ENCODE assay signal across 1 cellular context in the genomic region with DNA sequence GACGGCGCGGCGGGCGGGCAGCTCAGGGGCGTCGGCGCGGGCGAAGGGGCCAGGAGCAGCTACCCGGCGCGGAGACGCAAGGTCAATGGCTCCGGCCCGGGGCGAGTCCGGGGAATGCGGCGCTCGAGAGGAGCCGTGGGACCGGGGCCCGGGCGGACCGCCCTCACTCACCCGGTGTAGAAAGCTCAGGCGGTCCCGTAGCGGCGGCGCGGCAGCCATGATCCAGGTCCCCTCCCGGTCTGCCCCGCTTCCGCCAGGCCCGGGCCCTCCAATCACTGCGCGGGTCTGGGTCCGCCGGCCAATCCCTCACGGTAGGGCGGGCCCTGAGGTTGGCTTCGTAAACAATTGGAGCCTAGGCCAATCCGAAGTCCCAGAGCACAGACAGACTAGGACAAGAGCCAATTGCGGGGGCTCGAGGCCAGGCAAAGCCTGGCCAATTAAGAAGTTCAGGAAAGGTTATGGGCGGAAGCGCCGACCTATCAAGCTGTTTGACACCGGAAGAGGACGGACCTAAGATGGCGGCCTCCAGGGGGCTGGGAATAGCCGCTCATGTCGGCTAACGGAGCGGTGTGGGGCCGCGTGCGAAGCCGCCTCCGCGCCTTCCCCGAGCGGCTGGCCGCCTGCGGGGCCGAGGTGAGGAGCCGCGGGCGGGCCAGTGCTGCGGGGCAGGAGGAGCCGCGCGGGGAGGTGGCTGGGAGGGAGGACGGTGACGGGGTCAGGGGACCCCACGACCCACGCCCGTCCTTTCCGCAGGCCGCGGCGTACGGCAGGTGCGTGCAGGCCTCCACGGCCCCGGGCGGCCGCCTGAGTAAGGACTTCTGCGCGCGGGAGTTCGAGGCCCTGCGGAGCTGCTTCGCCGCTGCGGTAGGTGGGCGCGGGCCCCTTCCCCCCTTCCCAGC.
TF ChIP-seq lines count a peak whose summit lies in the region.

A gene with protein sequence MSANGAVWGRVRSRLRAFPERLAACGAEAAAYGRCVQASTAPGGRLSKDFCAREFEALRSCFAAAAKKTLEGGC (plus strand): TSS at position 504 of the 899 bp plus-strand sequence. CDS start 46 bp downstream, at position 550.
A gene with protein sequence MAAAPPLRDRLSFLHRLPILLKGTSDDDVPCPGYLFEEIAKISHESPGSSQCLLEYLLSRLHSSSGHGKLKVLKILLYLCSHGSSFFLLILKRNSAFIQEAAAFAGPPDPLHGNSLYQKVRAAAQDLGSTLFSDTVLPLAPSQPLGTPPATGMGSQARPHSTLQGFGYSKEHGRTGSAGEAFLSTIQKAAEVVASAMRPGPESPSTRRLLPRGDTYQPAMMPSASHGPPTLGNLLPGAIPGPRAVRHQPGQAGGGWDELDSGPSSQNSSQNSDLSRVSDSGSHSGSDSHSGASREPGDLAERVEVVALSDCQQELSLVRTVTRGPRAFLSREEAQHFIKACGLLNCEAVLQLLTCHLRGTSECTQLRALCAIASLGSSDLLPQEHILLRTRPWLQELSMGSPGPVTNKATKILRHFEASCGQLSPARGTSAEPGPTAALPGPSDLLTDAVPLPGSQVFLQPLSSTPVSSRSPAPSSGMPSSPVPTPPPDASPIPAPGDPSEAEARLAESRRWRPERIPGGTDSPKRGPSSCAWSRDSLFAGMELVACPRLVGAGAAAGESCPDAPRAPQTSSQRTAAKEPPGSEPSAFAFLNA (minus strand): TSS at position 241 of the 899 bp plus-strand sequence. CDS start 22 bp downstream, at position 219.

TF ChIP-seq in WTC11, 78 proteins besides CTCF, POLR2A, EP300 and RAD21 (continued from another document and continues in another):
- TF ChIP-seq, protein P1, sequence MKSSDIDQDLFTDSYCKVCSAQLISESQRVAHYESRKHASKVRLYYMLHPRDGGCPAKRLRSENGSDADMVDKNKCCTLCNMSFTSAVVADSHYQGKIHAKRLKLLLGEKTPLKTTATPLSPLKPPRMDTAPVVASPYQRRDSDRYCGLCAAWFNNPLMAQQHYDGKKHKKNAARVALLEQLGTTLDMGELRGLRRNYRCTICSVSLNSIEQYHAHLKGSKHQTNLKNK (CRISPR knock-in tag; IDR thresholded peaks at IDR 0.05), result no peak
- TF ChIP-seq RELA (CRISPR knock-in tag; IDR thresholded peaks at IDR 0.05; ENCODE audit: borderline replicate concordance) (no peak), ZBTB21 (CRISPR knock-in tag; IDR thresholded peaks at IDR 0.05; ENCODE audit: borderline replicate concordance) (no peak), CREM (CRISPR knock-in tag; IDR thresholded peaks at IDR 0.05) (no peak), GRHL2 (CRISPR knock-in tag; IDR thresholded peaks at IDR 0.05; ENCODE audit: insufficient replicate concordance, severe bottlenecking) (no peak), ZNF317 (CRISPR knock-in tag; IDR thresholded peaks at IDR 0.05; ENCODE audit: borderline replicate concordance, low read depth) (no peak), ZNF423 (CRISPR knock-in tag; IDR thresholded peaks at IDR 0.05) (no peak), ESRRA (CRISPR knock-in tag; IDR thresholded peaks at IDR 0.05; ENCODE audit: borderline replicate concordance) (no peak), EMX1 (CRISPR knock-in tag; IDR thresholded peaks at IDR 0.05) (no peak), NR3C1 (CRISPR knock-in tag; conservative IDR thresholded peaks at IDR 0.05; ENCODE audit: low read depth) (no peak), HMGA2 (CRISPR knock-in tag; IDR thresholded peaks at IDR 0.05) (no peak), PRRX2 (CRISPR knock-in tag; IDR thresholded peaks at IDR 0.05) (no peak), SMAD3 (CRISPR knock-in tag; IDR thresholded peaks at IDR 0.05; ENCODE audit: borderline replicate concordance) (no peak), FOXP1 (CRISPR knock-in tag; IDR thresholded peaks at IDR 0.05; ENCODE audit: borderline replicate concordance) (peak; percentile 40; the same call in 1 of the 2 replicates)
- TF ChIP-seq, protein P2, sequence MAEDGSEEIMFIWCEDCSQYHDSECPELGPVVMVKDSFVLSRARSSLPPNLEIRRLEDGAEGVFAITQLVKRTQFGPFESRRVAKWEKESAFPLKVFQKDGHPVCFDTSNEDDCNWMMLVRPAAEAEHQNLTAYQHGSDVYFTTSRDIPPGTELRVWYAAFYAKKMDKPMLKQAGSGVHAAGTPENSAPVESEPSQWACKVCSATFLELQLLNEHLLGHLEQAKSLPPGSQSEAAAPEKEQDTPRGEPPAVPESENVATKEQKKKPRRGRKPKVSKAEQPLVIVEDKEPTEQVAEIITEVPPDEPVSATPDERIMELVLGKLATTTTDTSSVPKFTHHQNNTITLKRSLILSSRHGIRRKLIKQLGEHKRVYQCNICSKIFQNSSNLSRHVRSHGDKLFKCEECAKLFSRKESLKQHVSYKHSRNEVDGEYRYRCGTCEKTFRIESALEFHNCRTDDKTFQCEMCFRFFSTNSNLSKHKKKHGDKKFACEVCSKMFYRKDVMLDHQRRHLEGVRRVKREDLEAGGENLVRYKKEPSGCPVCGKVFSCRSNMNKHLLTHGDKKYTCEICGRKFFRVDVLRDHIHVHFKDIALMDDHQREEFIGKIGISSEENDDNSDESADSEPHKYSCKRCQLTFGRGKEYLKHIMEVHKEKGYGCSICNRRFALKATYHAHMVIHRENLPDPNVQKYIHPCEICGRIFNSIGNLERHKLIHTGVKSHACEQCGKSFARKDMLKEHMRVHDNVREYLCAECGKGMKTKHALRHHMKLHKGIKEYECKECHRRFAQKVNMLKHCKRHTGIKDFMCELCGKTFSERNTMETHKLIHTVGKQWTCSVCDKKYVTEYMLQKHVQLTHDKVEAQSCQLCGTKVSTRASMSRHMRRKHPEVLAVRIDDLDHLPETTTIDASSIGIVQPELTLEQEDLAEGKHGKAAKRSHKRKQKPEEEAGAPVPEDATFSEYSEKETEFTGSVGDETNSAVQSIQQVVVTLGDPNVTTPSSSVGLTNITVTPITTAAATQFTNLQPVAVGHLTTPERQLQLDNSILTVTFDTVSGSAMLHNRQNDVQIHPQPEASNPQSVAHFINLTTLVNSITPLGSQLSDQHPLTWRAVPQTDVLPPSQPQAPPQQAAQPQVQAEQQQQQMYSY (CRISPR knock-in tag; IDR thresholded peaks at IDR 0.05), result no peak
- TF ChIP-seq, protein P3, sequence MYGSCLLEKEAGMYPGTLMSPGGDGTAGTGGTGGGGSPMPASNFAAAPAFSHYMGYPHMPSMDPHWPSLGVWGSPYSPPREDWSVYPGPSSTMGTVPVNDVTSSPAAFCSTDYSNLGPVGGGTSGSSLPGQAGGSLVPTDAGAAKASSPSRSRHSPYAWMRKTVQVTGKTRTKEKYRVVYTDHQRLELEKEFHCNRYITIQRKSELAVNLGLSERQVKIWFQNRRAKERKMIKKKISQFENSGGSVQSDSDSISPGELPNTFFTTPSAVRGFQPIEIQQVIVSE (CRISPR knock-in tag; IDR thresholded peaks at IDR 0.05; ENCODE audit: borderline replicate concordance), result no peak
- TF ChIP-seq, protein P4, sequence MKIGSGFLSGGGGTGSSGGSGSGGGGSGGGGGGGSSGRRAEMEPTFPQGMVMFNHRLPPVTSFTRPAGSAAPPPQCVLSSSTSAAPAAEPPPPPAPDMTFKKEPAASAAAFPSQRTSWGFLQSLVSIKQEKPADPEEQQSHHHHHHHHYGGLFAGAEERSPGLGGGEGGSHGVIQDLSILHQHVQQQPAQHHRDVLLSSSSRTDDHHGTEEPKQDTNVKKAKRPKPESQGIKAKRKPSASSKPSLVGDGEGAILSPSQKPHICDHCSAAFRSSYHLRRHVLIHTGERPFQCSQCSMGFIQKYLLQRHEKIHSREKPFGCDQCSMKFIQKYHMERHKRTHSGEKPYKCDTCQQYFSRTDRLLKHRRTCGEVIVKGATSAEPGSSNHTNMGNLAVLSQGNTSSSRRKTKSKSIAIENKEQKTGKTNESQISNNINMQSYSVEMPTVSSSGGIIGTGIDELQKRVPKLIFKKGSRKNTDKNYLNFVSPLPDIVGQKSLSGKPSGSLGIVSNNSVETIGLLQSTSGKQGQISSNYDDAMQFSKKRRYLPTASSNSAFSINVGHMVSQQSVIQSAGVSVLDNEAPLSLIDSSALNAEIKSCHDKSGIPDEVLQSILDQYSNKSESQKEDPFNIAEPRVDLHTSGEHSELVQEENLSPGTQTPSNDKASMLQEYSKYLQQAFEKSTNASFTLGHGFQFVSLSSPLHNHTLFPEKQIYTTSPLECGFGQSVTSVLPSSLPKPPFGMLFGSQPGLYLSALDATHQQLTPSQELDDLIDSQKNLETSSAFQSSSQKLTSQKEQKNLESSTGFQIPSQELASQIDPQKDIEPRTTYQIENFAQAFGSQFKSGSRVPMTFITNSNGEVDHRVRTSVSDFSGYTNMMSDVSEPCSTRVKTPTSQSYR (CRISPR knock-in tag; IDR thresholded peaks at IDR 0.05), result no peak
- TF ChIP-seq, protein P5, sequence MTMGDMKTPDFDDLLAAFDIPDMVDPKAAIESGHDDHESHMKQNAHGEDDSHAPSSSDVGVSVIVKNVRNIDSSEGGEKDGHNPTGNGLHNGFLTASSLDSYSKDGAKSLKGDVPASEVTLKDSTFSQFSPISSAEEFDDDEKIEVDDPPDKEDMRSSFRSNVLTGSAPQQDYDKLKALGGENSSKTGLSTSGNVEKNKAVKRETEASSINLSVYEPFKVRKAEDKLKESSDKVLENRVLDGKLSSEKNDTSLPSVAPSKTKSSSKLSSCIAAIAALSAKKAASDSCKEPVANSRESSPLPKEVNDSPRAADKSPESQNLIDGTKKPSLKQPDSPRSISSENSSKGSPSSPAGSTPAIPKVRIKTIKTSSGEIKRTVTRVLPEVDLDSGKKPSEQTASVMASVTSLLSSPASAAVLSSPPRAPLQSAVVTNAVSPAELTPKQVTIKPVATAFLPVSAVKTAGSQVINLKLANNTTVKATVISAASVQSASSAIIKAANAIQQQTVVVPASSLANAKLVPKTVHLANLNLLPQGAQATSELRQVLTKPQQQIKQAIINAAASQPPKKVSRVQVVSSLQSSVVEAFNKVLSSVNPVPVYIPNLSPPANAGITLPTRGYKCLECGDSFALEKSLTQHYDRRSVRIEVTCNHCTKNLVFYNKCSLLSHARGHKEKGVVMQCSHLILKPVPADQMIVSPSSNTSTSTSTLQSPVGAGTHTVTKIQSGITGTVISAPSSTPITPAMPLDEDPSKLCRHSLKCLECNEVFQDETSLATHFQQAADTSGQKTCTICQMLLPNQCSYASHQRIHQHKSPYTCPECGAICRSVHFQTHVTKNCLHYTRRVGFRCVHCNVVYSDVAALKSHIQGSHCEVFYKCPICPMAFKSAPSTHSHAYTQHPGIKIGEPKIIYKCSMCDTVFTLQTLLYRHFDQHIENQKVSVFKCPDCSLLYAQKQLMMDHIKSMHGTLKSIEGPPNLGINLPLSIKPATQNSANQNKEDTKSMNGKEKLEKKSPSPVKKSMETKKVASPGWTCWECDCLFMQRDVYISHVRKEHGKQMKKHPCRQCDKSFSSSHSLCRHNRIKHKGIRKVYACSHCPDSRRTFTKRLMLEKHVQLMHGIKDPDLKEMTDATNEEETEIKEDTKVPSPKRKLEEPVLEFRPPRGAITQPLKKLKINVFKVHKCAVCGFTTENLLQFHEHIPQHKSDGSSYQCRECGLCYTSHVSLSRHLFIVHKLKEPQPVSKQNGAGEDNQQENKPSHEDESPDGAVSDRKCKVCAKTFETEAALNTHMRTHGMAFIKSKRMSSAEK (CRISPR knock-in tag; IDR thresholded peaks at IDR 0.05; ENCODE audit: borderline replicate concordance), result no peak
- TF ChIP-seq, protein P6, sequence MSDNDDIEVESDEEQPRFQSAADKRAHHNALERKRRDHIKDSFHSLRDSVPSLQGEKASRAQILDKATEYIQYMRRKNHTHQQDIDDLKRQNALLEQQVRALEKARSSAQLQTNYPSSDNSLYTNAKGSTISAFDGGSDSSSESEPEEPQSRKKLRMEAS (CRISPR knock-in tag; IDR thresholded peaks at IDR 0.05), result peak; percentile 45
- TF ChIP-seq, protein P7, sequence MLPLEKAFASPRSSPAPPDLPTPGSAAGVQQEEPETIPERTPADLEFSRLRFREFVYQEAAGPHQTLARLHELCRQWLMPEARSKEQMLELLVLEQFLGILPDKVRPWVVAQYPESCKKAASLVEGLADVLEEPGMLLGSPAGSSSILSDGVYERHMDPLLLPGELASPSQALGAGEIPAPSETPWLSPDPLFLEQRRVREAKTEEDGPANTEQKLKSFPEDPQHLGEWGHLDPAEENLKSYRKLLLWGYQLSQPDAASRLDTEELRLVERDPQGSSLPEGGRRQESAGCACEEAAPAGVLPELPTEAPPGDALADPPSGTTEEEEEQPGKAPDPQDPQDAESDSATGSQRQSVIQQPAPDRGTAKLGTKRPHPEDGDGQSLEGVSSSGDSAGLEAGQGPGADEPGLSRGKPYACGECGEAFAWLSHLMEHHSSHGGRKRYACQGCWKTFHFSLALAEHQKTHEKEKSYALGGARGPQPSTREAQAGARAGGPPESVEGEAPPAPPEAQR (CRISPR knock-in tag; IDR thresholded peaks at IDR 0.05), result no peak
- TF ChIP-seq, protein P8, sequence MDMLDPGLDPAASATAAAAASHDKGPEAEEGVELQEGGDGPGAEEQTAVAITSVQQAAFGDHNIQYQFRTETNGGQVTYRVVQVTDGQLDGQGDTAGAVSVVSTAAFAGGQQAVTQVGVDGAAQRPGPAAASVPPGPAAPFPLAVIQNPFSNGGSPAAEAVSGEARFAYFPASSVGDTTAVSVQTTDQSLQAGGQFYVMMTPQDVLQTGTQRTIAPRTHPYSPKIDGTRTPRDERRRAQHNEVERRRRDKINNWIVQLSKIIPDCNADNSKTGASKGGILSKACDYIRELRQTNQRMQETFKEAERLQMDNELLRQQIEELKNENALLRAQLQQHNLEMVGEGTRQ (CRISPR knock-in tag; IDR thresholded peaks at IDR 0.05), result peak; percentile 1; the same call in 1 of the 2 replicates
- TF ChIP-seq, protein P9, sequence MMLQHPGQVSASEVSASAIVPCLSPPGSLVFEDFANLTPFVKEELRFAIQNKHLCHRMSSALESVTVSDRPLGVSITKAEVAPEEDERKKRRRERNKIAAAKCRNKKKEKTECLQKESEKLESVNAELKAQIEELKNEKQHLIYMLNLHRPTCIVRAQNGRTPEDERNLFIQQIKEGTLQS (CRISPR knock-in tag; conservative IDR thresholded peaks at IDR 0.05), result no peak
- TF ChIP-seq, protein P10, sequence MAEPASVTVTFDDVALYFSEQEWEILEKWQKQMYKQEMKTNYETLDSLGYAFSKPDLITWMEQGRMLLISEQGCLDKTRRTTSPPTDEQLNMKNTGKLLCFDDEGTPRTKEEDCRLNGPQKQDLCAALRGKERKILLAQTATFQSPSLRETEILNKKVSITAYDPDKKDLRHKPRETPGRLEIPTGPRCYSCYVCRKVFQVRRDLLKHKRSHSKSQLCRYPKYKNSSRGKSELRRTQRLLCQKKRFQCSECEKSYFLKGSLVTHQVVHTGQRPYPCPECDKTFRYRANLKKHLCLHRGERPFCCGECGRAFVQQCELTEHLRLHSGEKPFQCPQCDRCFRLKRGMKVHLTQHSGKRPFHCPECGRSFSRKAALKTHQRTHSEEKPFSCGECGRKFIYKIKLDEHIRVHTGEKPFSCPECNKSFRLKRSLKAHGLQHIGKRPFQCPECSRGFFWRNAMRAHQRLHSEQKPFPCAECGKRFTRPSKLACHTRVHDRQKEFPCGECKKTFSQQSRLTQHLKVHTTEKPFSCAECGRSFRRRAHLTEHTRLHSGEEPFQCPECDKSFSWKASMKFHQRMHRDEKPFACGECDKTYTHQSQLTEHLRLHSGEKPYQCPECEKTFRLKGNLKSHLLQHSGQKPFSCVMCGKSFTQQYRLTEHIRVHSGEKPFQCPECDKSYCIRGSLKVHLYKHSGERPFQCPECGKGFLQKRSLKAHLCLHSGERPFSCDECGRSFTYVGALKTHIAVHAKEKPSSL (CRISPR knock-in tag; conservative IDR thresholded peaks at IDR 0.05), result no peak
- TF ChIP-seq, protein P11, sequence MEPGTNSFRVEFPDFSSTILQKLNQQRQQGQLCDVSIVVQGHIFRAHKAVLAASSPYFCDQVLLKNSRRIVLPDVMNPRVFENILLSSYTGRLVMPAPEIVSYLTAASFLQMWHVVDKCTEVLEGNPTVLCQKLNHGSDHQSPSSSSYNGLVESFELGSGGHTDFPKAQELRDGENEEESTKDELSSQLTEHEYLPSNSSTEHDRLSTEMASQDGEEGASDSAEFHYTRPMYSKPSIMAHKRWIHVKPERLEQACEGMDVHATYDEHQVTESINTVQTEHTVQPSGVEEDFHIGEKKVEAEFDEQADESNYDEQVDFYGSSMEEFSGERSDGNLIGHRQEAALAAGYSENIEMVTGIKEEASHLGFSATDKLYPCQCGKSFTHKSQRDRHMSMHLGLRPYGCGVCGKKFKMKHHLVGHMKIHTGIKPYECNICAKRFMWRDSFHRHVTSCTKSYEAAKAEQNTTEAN (CRISPR knock-in tag; IDR thresholded peaks at IDR 0.05), result no peak
